In genomic region chr17:57682667-57683066, GRCh38 we compare ENCODE assay signal across 24 cellular contexts.
"Had no signal": no experiment of that assay in that cellular context is flagged by ENCODE, and none has a peak within 500 bp of the region (broad histone marks: within the 10 kb centered on the region; RNA-seq: fewer than 3 reads in every experiment).

No MANE protein-coding gene starts in this region.

- H3K27me3 ChIP-seq: adrenal gland, ascending aorta, brain microvascular endothelial cell, foreskin keratinocyte, spleen, upper lobe of right lung had no signal

- H3K9me3 ChIP-seq: adrenal gland, ascending aorta, left ventricle myocardium inferior, spleen, thoracic aorta, upper lobe of right lung had no signal

- H3K27ac ChIP-seq: adrenal gland, ascending aorta, brain microvascular endothelial cell, foreskin keratinocyte, left ventricle myocardium inferior, SK-N-MC, spleen, thoracic aorta, upper lobe of right lung had no signal

- H3K27me3 Mint-ChIP-seq: activated B cell treated with CpG ODN at 0.5 μM for 24 hours; activated CD4-positive, alpha-beta T cell treated with anti-CD3 and anti-CD28 coated beads for 36 hours; T-helper 17 cell had no signal

- H3K27ac Mint-ChIP-seq: activated B cell treated with CpG ODN at 0.5 μM for 24 hours; activated CD4-positive, alpha-beta T cell treated with anti-CD3 and anti-CD28 coated beads for 36 hours; immature natural killer cell; nephron; T-helper 17 cell had no signal

- DNase-seq: activated B cell treated with CpG ODN at 0.5 μM for 24 hours; activated CD4-positive, alpha-beta T cell treated with anti-CD3 and anti-CD28 coated beads for 36 hours; activated CD4-positive, alpha-beta T cell treated with anti-CD3 and anti-CD28 coated beads, Interleukin-2, amount 50 U/mL, for 4 hours; activated T-cell treated with anti-CD3 and anti-CD28 coated beads, Interleukin-2, amount 50 U/mL, for 1 hour; brain microvascular endothelial cell; central memory CD4-positive, alpha-beta T cell; erythroblast; foreskin keratinocyte; immature natural killer cell; kidney glomerular epithelial cell; left ventricle myocardium inferior; nucleus accumbens; spleen; stimulated activated CD4-positive, alpha-beta T cell treated with anti-CD3 and anti-CD28 coated beads, Interleukin-4, amount 100 ng/mL, for 24 hours; stimulated activated naive CD4-positive, alpha-beta T cell treated with Interleukin-2 at 50 U/mL for 16 hours; SW 1271; T-helper 17 cell; upper lobe of right lung had no signal

- H3K4me1 ChIP-seq: adrenal gland, ascending aorta, foreskin keratinocyte, left ventricle myocardium inferior, spleen, upper lobe of right lung had no signal

- H3K4me3 ChIP-seq: adrenal gland, ascending aorta, left ventricle myocardium inferior, SK-N-MC, spleen, thoracic aorta, upper lobe of right lung had no signal

- H3K4me3 Mint-ChIP-seq: activated B cell treated with CpG ODN at 0.5 μM for 24 hours; activated CD4-positive, alpha-beta T cell treated with anti-CD3 and anti-CD28 coated beads for 36 hours; immature natural killer cell; nephron; T-helper 17 cell had no signal

- H3K36me3 ChIP-seq: adrenal gland, ascending aorta, brain microvascular endothelial cell, left ventricle myocardium inferior, thoracic aorta, upper lobe of right lung had no signal

- H3K9me3 Mint-ChIP-seq: activated B cell treated with CpG ODN at 0.5 μM for 24 hours; activated naive CD4-positive, alpha-beta T cell treated with anti-CD3 and anti-CD28 coated beads, Interleukin-2, amount 50 U/mL, for 72 hours; immature natural killer cell; nephron had no signal

- ATAC-seq: activated CD4-positive, alpha-beta T cell treated with anti-CD3 and anti-CD28 coated beads for 36 hours; activated naive CD4-positive, alpha-beta T cell treated with anti-CD3 and anti-CD28 coated beads, Interleukin-2, amount 50 U/mL, for 72 hours; foreskin keratinocyte; T-helper 17 cell; upper lobe of right lung had no signal

- H3K4me1 Mint-ChIP-seq: activated CD4-positive, alpha-beta T cell treated with anti-CD3 and anti-CD28 coated beads for 36 hours; nephron had no signal
